Comparison of ENCODE assay signal across 8 cellular contexts in genomic region chr2:68292108-68292710, GRCh38. TPM values are rescaled to one million over a fixed set of nuclear protein-coding genes. Genes with fewer than 3 reads are reported as not detected.
DNase-seq lines count a peak whose midpoint lies in the region; ATAC-seq, FAIRE-seq and TF ChIP-seq lines count a peak whose summit lies in the region.

No MANE protein-coding gene starts in this region.

- FAIRE-seq in G401.6 (lab: Jason Lieb, UNC) = peak; percentile 87

- TF ChIP-seq CTCF in AG04450 (IDR thresholded peaks at IDR 0.05; ENCODE audit: low read depth, low read length) (peak; percentile 81), sigmoid colon (IDR thresholded peaks at IDR 0.05) (peak in 3 of 4 experiments; percentile 28 to 42 (median 29))

- H3K27ac ChIP-seq in AG04450 (ENCODE audit: low read depth, low read length) (no peak overlapping the region), sigmoid colon (no peak overlapping the region), aorta (ENCODE audit: low read depth in 1 of 2, low read length in 2 of 2) (no peak overlapping the region)

- intact Hi-C loops in sigmoid colon (cut with DNase I) (no loop called here), aorta (cut with DNase I) (no loop called here)

- H3K4me1 ChIP-seq in sigmoid colon (peaks cover 0 to 14% (median 12%) of the 10 kb centered on the region in 4 donors), aorta (ENCODE audit: control insufficient read depth in 1 of 2, insufficient read depth in 2 of 2, low read length in 2 of 2) (no peaks in the 10 kb centered on the region)

- no peak overlapping the region for H3K4me3 ChIP-seq in AG04450 (ENCODE audit: low read depth, low read length)
- H3K4me3 ChIP-seq in sigmoid colon = no peak overlapping the region
- H3K4me3 ChIP-seq in aorta (ENCODE audit: low read length in 2 of 2) = no peak overlapping the region

- no peak for TF ChIP-seq EP300 in sigmoid colon (IDR thresholded peaks at IDR 0.05)

- H3K27me3 ChIP-seq in AG04450 (ENCODE audit: control insufficient read depth, insufficient read depth, low read length) (no peaks in the 10 kb centered on the region), sigmoid colon (no peaks in the 10 kb centered on the region), aorta (ENCODE audit: control insufficient read depth in 1 of 2, insufficient read depth in 2 of 2, low read length in 1 of 2) (no peaks in the 10 kb centered on the region)

- ATAC-seq in HG03354 (IDR thresholded peaks at IDR 0.05; ENCODE audit: poor library complexity, severe bottlenecking, unreplicated experiment) = peak; percentile 89
- ATAC-seq in esophagus mucosa = peak; percentile 59
- no peak for ATAC-seq in aorta (ENCODE audit: low FRiP score)

- H3K9me3 ChIP-seq in AG04450 (ENCODE audit: control insufficient read depth, insufficient read depth, low read length) (no peaks in the 10 kb centered on the region), sigmoid colon (no peaks in the 10 kb centered on the region), aorta (ENCODE audit: control insufficient read depth, low read length) (no peaks in the 10 kb centered on the region)

- TF ChIP-seq POLR2A in sigmoid colon (IDR thresholded peaks at IDR 0.05) = no peak

- H3K36me3 ChIP-seq in sigmoid colon = no peaks in the 10 kb centered on the region
- no peaks in the 10 kb centered on the region for H3K36me3 ChIP-seq in aorta (ENCODE audit: control insufficient read depth in 1 of 2, insufficient read depth in 2 of 2, low read length in 1 of 2)

- DNase-seq in AG04450 (ENCODE audit: low read depth, low spot score) (no peak), RPMI8226 (peak; percentile 81), sigmoid colon (no peak), mesenteric fat pad (ENCODE audit: low spot score) (no peak), aorta (no peak)

- CTCF ChIA-PET in AG04450 (lab: Charles Lee) = interaction anchor here (0.5 to 4.8 kb wide), 26 partner anchors 9 to 721 kb away, joined by 3 to 38 read pairs (median 4); partner anchors contain the start of genes ANTXR1 and PNO1

- POLR2A ChIA-PET in AG04450 (lab: Yijun Ruan, JAX) = interaction anchor here (0.6 kb wide), 1 partner anchor 81 kb away, joined by 3 read pairs; no protein-coding TSS in a partner anchor

- 14 to 48% methylated on average over 3 of the region's 3 CpGs for WGBS in sigmoid colon, 2 donors
- WGBS in aorta, 2 donors = 49 to 52% methylated on average over 3 of the region's 3 CpGs

RNA-seq across cellular contexts. Expression of gene CNRIP1, which starts 27.5 kb away (rescaled TPM):
- polyA plus RNA-seq in AG04450 (2011; rRNA removed) (56.3 and 61.6 TPM in 2 replicates), sigmoid colon (10 to 100 TPM in 2 of 3 donors, 1 to 10 TPM in 1; 6.2 to 16.2 (median 10.0) TPM), aorta (10 to 100 TPM; 24.8 to 28.2 TPM)
- polyA minus RNA-seq in AG04450 (2011; rRNA and poly(A)+ RNA removed) = 30.8 and 42.4 TPM in 2 replicates
- total RNA-seq in esophagus mucosa (1.6 TPM), sigmoid colon (10 to 100 TPM; 22.5 to 38.2 (median 32.6) TPM), mesenteric fat pad (31.6 TPM), aorta (10 to 100 TPM; 31.7 to 40.7 TPM)

RNA-seq across cellular contexts. Expression of gene PPP3R1, which starts 39.9 kb away (rescaled TPM):
- polyA plus RNA-seq in AG04450 (2011; rRNA removed) (21.2 and 24.9 TPM in 2 replicates), sigmoid colon (10 to 100 TPM; 17.4 to 28.8 (median 27.5) TPM), aorta (10 to 100 TPM; 16.6 to 22.5 TPM)
- polyA minus RNA-seq in AG04450 (2011; rRNA and poly(A)+ RNA removed) = 13.6 and 28.6 TPM in 2 replicates
- total RNA-seq in esophagus mucosa (40.8 TPM), sigmoid colon (10 to 100 TPM; 28.4 to 38.5 (median 36.6) TPM), mesenteric fat pad (66.2 TPM), aorta (10 to 100 TPM; 50.4 to 51.0 TPM)
